ENCODE assay signal across 29 cellular contexts in the genomic region with DNA sequence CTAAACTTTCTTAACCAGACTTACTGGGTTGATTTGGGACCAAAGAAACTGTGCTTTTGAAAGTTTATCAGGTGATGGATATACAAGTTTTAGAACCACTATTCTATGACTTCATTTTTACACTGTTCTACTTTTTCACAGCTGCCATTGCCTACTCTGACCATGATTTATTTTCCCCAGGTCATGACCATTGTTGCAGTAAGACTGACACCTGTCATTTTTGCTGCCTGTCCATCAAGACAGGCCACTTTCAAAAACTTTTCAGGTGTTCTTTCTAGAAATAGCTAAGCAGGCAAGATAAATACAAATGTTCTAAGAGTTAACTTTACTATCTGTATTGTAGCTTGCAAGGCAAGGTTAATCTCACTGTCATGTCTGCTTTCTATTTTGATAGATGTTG.
"Had no signal": no experiment of that assay in that cellular context is flagged by ENCODE, and none has a peak within 500 bp of the region (broad histone marks: within the 10 kb centered on the region; RNA-seq: fewer than 3 reads in every experiment).

No MANE protein-coding gene starts in this region.

- H3K27me3 Mint-ChIP-seq: progenitor cell of endocrine pancreas; stimulated activated naive B cell treated with anti-CD40 and anti-IgM and Interleukin-4, amounts not matched to agents 10 μg/mL and 1 μg/mL and 100 μg/mL, for 72 hours; stimulated activated naive CD8-positive, alpha-beta T cell treated with anti-CD3 and anti-CD28 coated beads, Interleukin-15, Interleukin-2, amounts not matched to agents 100 ng/mL and 50 ng/mL, for 24 hours had no signal

- H3K4me3 Mint-ChIP-seq: natural killer cell; nephron; neural progenitor cell; stimulated activated effector memory CD8-positive, alpha-beta T cell treated with anti-CD3 and anti-CD28 coated beads, Interleukin-12 subunit alpha, Interleukin-12 subunit beta, amount 100 ng/mL, for 72 hours; stimulated activated naive B cell treated with anti-CD40 and anti-IgM and Interleukin-4, amounts not matched to agents 10 μg/mL and 1 μg/mL and 100 μg/mL, for 72 hours; stimulated activated naive CD8-positive, alpha-beta T cell treated with anti-CD3 and anti-CD28 coated beads, Interleukin-15, Interleukin-2, amounts not matched to agents 100 ng/mL and 50 ng/mL, for 24 hours had no signal

- H3K9ac ChIP-seq: neural progenitor cell, parathyroid adenoma had no signal

- ATAC-seq: natural killer cell; psoas muscle; right cardiac atrium; right lobe of liver; stimulated activated effector memory CD8-positive, alpha-beta T cell treated with anti-CD3 and anti-CD28 coated beads, Interleukin-12 subunit alpha, Interleukin-12 subunit beta, amount 100 ng/mL, for 72 hours; stimulated activated naive B cell treated with anti-CD40 and anti-IgM and Interleukin-4, amounts not matched to agents 10 μg/mL and 1 μg/mL and 100 μg/mL, for 72 hours had no signal

- H3K36me3 ChIP-seq: neural progenitor cell, ovary, right lobe of liver, sigmoid colon, stomach, suprapubic skin, tibial artery, transverse colon, upper lobe of left lung, vagina had no signal

- DNase-seq: natural killer cell; occipital lobe; ovary; posterior cingulate gyrus; psoas muscle; right cardiac atrium; right lobe of liver; sigmoid colon; small intestine; stimulated activated CD4-positive, alpha-beta T cell treated with anti-CD3 and anti-CD28 coated beads, Interleukin-15, amount 100 ng/mL, for 24 hours; stimulated activated CD4-positive, alpha-beta T cell treated with anti-CD3 and anti-CD28 coated beads, Interleukin-2, amount 100 ng/mL, for 24 hours; stimulated activated CD4-positive, alpha-beta T cell treated with anti-CD3 and anti-CD28 coated beads, Interleukin-2, amount 100 ng/mL, for 48 hours; stimulated activated CD4-positive, alpha-beta T cell treated with anti-CD3 and anti-CD28 coated beads, Interleukin-4, amount 100 ng/mL, for 24 hours; stimulated activated naive B cell treated with anti-CD40 and anti-IgM and Interleukin-4, amounts not matched to agents 10 μg/mL and 1 μg/mL and 100 μg/mL, for 72 hours; stimulated activated naive CD4-positive, alpha-beta T cell treated with Interleukin-2 at 50 U/mL for 16 hours; stomach; testis; tibial artery; transverse colon; upper lobe of left lung had no signal

- H3K79me2 ChIP-seq: parathyroid adenoma had no signal

- H3K27ac Mint-ChIP-seq: natural killer cell; nephron; neural progenitor cell; stimulated activated effector memory CD8-positive, alpha-beta T cell treated with anti-CD3 and anti-CD28 coated beads, Interleukin-12 subunit alpha, Interleukin-12 subunit beta, amount 100 ng/mL, for 72 hours; stimulated activated naive B cell treated with anti-CD40 and anti-IgM and Interleukin-4, amounts not matched to agents 10 μg/mL and 1 μg/mL and 100 μg/mL, for 72 hours; stimulated activated naive CD8-positive, alpha-beta T cell treated with anti-CD3 and anti-CD28 coated beads, Interleukin-15, Interleukin-2, amounts not matched to agents 100 ng/mL and 50 ng/mL, for 24 hours had no signal

- FAIRE-seq: small intestine, urothelium cell line had no signal

- H3K36me3 Mint-ChIP-seq: natural killer cell; stimulated activated effector memory CD8-positive, alpha-beta T cell treated with anti-CD3 and anti-CD28 coated beads, Interleukin-12 subunit alpha, Interleukin-12 subunit beta, amount 100 ng/mL, for 72 hours; stimulated activated naive B cell treated with anti-CD40 and anti-IgM and Interleukin-4, amounts not matched to agents 10 μg/mL and 1 μg/mL and 100 μg/mL, for 72 hours had no signal

- H3K4me3 ChIP-seq: neural progenitor cell, ovary, psoas muscle, right lobe of liver, sigmoid colon, stomach, suprapubic skin, testis, tibial artery, transverse colon, upper lobe of left lung, vagina had no signal

- H3K9me3 ChIP-seq: ovary, psoas muscle, right lobe of liver, sigmoid colon, stomach, suprapubic skin, testis, tibial artery, transverse colon, upper lobe of left lung, vagina had no signal

- H3K4me1 ChIP-seq: parathyroid adenoma, right lobe of liver, upper lobe of left lung had no signal

- H3K27ac ChIP-seq: neural progenitor cell, ovary, parathyroid adenoma, psoas muscle, right lobe of liver, sigmoid colon, stomach, suprapubic skin, testis, tibial artery, transverse colon, upper lobe of left lung, vagina had no signal

- H3K27me3 ChIP-seq: neural progenitor cell, ovary, right lobe of liver, sigmoid colon, stomach, suprapubic skin, testis, tibial artery, transverse colon, upper lobe of left lung, vagina had no signal

- H3K4me1 Mint-ChIP-seq: natural killer cell; stimulated activated effector memory CD8-positive, alpha-beta T cell treated with anti-CD3 and anti-CD28 coated beads, Interleukin-12 subunit alpha, Interleukin-12 subunit beta, amount 100 ng/mL, for 72 hours; stimulated activated naive B cell treated with anti-CD40 and anti-IgM and Interleukin-4, amounts not matched to agents 10 μg/mL and 1 μg/mL and 100 μg/mL, for 72 hours had no signal

- H2AFZ ChIP-seq: neural progenitor cell, parathyroid adenoma had no signal

- H3K4me2 ChIP-seq: neural progenitor cell had no signal
